In the genomic region with DNA sequence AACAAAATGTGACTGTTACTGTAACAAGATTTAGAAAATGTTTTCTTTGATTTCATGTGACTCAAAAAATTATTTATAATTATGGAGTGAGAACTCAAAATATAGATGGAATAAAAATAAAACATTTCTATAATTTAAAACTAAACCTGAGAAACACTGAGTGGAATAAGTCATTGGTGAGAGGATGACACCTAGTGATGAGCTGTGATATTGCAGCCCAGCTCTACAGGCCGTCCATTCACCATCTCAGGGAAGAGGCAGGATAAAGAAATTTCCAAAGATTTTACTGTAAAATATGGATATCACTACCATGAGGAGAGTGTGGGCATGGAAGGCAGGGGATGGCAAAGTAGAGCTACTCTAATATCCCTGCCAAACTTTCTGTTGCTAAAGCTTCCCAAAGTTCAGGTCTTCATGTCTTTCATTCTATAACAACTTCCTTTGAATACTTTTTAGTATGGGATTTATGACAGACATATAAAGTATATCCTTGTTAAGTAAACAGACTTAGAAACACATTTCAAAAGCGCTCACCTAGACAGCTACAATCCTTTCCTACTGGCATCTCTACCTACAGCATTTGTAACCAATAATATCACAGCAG, we compare ENCODE assay signal across 8 cellular contexts.
DNase-seq lines count a peak whose midpoint lies in the region; ATAC-seq and TF ChIP-seq lines count a peak whose summit lies in the region.

No MANE protein-coding gene starts in this region.

- no peak overlapping the region for H2BK120ac ChIP-seq in H9 (ENCODE audit: low read depth, low read length, poor library complexity, severe bottlenecking)

- no peaks in the 10 kb centered on the region for H3K27me3 Mint-ChIP-seq in H9 (ENCODE audit: low read depth)
- H3K27me3 Mint-ChIP-seq in activated naive CD4-positive, alpha-beta T cell treated with anti-CD3 and anti-CD28 coated beads, Interleukin-2, amount 10 ng/mL, durations not matched to agents 7 days and 5 days, result no peaks in the 10 kb centered on the region

- H3K4ac ChIP-seq in H9 (ENCODE audit: low read depth, low read length), result no peak overlapping the region

- no peak overlapping the region for H3K4me2 ChIP-seq in H9 (ENCODE audit: insufficient read depth, insufficient read length, low read length)

- H3K23me2 ChIP-seq in H9 (ENCODE audit: insufficient read length, low read depth, low read length, poor library complexity, severe bottlenecking), result no peaks in the 10 kb centered on the region

- H4K5ac ChIP-seq in H9 (ENCODE audit: insufficient read length, low read depth, low read length), result no peak overlapping the region

- no peak overlapping the region for H2BK5ac ChIP-seq in H9 (ENCODE audit: insufficient read length, low read length)

- H4K20me1 ChIP-seq in H9 (ENCODE audit: control insufficient read depth, insufficient read depth, insufficient read length), result no peaks in the 10 kb centered on the region

- CTCF ChIA-PET in activated naive CD4-positive, alpha-beta T cell treated with anti-CD3 and anti-CD28 coated beads, Interleukin-2, amount 10 ng/mL, durations not matched to agents 7 days and 5 days (lab: Charles Lee), result interaction anchor here (0.8 to 1.4 kb wide), 4 partner anchors 11 to 406 kb away, joined by 3 to 6 read pairs (median 3); no protein-coding TSS in a partner anchor

- H3K9me3 ChIP-seq in H9 (ENCODE audit: control insufficient read depth, low read depth, low read length), result peaks cover 4% of the 10 kb centered on the region

- H3K27ac Mint-ChIP-seq in H9, result no peak overlapping the region
- no peak overlapping the region for H3K27ac Mint-ChIP-seq in activated naive CD4-positive, alpha-beta T cell treated with anti-CD3 and anti-CD28 coated beads, Interleukin-2, amount 10 ng/mL, durations not matched to agents 7 days and 5 days

- ATAC-seq in HG02973 (IDR thresholded peaks at IDR 0.05; ENCODE audit: unreplicated experiment), result no peak

- no peak overlapping the region for H2BK15ac ChIP-seq in H9 (ENCODE audit: low read depth, low read length)

- peaks cover 13 to 14% of the 10 kb centered on the region in 2 experiments for H3K9me3 Mint-ChIP-seq in H9
- peaks cover 19% of the 10 kb centered on the region for H3K9me3 Mint-ChIP-seq in activated naive CD4-positive, alpha-beta T cell treated with anti-CD3 and anti-CD28 coated beads, Interleukin-2, amount 10 ng/mL, durations not matched to agents 7 days and 5 days

- no peak overlapping the region for H4K8ac ChIP-seq in H9 (replicated peaks; ENCODE audit: insufficient read length, low read depth, low read length)

- WGBS in H9 (ENCODE audit: extremely low coverage, insufficient read length, low lambda C conversion rate), result no CpG with 5 or more reads among the region's 2 CpGs

- H3T11ph ChIP-seq in H9 (ENCODE audit: low read length), result no peak overlapping the region

- DNase-seq in AG09319 (ENCODE audit: extremely low read depth, low read depth), result no peak
- no peak for DNase-seq in H9
- DNase-seq in activated naive CD4-positive, alpha-beta T cell treated with anti-CD3 and anti-CD28 coated beads, Interleukin-2, amount 10 ng/mL, durations not matched to agents 7 days and 5 days, result peak; percentile 25
- DNase-seq in kidney tubule cell (ENCODE audit: low spot score), result peak; percentile 30
- no peak for DNase-seq in NCI-H82 treated with DMSO at 0.1 percent for 48 hours (lab: John Stamatoyannopoulos, UW; ENCODE audit: unreplicated experiment)
- no peak for DNase-seq in NCI-H128 (lab: John Stamatoyannopoulos, UW; ENCODE audit: unreplicated experiment)
- no peak for DNase-seq in activated effector memory CD4-positive, alpha-beta T cell treated with Interleukin-2 at 50 U/mL for 16 hours

- no peak overlapping the region for H4K91ac ChIP-seq in H9 (ENCODE audit: insufficient read length, low read depth, low read length)

- peaks cover 2% of the 10 kb centered on the region; the same call in 1 of the 2 replicates for H3K4me1 ChIP-seq in H9 (ENCODE audit: insufficient read depth, low read length)

- H3K27me3 ChIP-seq in H9 (ENCODE audit: insufficient read depth, low read length), result no peaks in the 10 kb centered on the region

- no peak overlapping the region for H3K18ac ChIP-seq in H9 (ENCODE audit: insufficient read length, low read depth, low read length)

- H3K23ac ChIP-seq in H9 (ENCODE audit: insufficient read length, low read depth, low read length), result no peak overlapping the region

- H3K27ac ChIP-seq in H9 (ENCODE audit: insufficient read length, low read depth, low read length), result no peak overlapping the region

- no peak overlapping the region for H3K9ac ChIP-seq in H9 (ENCODE audit: extremely low read depth, insufficient read length, low read length)

- H3K36me3 Mint-ChIP-seq in H9 (ENCODE audit: insufficient read depth in 1 of 3, low read depth in 3 of 3), result peaks cover 17 to 19% (median 18%) of the 10 kb centered on the region in 3 experiments
- H3K36me3 Mint-ChIP-seq in activated naive CD4-positive, alpha-beta T cell treated with anti-CD3 and anti-CD28 coated beads, Interleukin-2, amount 10 ng/mL, durations not matched to agents 7 days and 5 days, result peaks cover 11% of the 10 kb centered on the region

- H2BK12ac ChIP-seq in H9 (ENCODE audit: insufficient read length, low read depth, low read length), result no peak overlapping the region

- peaks cover 0 to 3% of the 10 kb centered on the region in 2 experiments; a peak in 1 of 4 replicates for H3K4me1 Mint-ChIP-seq in H9
- H3K4me1 Mint-ChIP-seq in activated naive CD4-positive, alpha-beta T cell treated with anti-CD3 and anti-CD28 coated beads, Interleukin-2, amount 10 ng/mL, durations not matched to agents 7 days and 5 days, result peaks cover 11% of the 10 kb centered on the region

- no peak overlapping the region for H2AFZ ChIP-seq in H9 (ENCODE audit: low read length)

- TF ChIP-seq CTCF in AG09319 (IDR thresholded peaks at IDR 0.05; ENCODE audit: low read depth, low read length), result peak; percentile 40
- TF ChIP-seq CTCF in H9 (conservative IDR thresholded peaks at IDR 0.05), result peak; percentile 80

- no peaks in the 10 kb centered on the region for H3K79me2 ChIP-seq in H9 (ENCODE audit: insufficient read depth, low read length)

- no peak overlapping the region for H2AK5ac ChIP-seq in H9 (ENCODE audit: insufficient read length, low read length)

- H3K56ac ChIP-seq in H9 (ENCODE audit: insufficient read length, low read depth, low read length), result no peak overlapping the region

- no peak overlapping the region for H3K4me3 Mint-ChIP-seq in H9
- H3K4me3 Mint-ChIP-seq in activated naive CD4-positive, alpha-beta T cell treated with anti-CD3 and anti-CD28 coated beads, Interleukin-2, amount 10 ng/mL, durations not matched to agents 7 days and 5 days, result no peak overlapping the region

- H3K14ac ChIP-seq in H9 (ENCODE audit: insufficient read depth, low read length), result no peak overlapping the region

- peaks cover 2% of the 10 kb centered on the region for H3K79me1 ChIP-seq in H9 (ENCODE audit: insufficient read depth, low read depth, low read length, poor library complexity, severe bottlenecking)

- no peak overlapping the region for H2BK20ac ChIP-seq in H9 (ENCODE audit: low read depth, low read length, poor library complexity, severe bottlenecking)

Comparison
In these comparisons a context has a peak if more than half of its experiments do, and no peak if none do; other contexts are left out.
1. DNase-seq: peak in activated naive CD4-positive, alpha-beta T cell treated with anti-CD3 and anti-CD28 coated beads, Interleukin-2, amount 10 ng/mL, durations not matched to agents 7 days and 5 days (single experiment) and kidney tubule cell (single experiment); none in AG09319 (single experiment), H9 (single experiment), NCI-H82 treated with DMSO at 0.1 percent for 48 hours (single experiment), NCI-H128 (single experiment) and activated effector memory CD4-positive, alpha-beta T cell treated with Interleukin-2 at 50 U/mL for 16 hours (single experiment).